In the genomic region with DNA sequence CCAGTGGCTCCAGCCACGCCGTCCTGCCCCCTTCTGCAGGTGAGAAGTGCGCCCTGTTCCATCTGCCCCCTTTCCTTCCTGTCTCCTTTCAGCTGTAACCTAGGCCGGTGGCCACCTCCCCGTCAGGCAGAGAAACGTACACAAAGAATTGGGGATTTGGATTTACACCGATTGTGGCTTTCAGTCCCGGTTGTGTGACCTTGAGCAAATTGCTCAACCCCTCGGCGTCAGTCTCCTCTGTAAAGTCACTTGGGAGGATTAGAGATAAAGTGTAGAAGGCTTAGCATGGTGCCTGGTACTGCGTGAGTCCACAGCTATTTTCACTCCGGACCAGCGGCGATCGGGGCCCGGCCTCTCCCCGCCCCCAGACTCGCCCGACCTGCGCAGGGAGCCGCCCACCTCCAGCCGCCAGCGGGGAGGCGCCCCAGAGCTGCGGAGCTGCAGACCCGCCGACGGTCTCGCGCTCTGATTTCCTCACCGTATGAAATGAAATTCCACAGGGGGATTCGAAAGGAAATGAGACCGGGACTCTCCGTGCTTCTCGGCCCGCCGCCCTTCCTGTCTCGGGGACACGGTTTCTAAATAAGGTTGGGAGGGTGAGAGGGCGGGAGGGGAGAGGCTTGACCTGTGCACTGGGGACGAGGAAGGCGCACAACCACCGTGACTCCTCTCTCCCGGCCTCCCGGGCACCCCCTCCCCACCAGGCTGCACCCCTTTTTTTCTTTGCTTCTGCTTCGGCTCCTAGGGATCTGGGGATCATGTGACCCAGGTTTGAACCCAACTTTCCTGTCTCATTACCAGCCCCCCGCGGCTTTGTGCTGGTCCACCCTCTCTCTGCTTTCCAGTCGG, we compare ENCODE assay signal across 2 cellular contexts.
TF ChIP-seq lines count a peak whose summit lies in the region.

No MANE protein-coding gene starts in this region.

TF ChIP-seq in GM23338, 12 proteins besides CTCF, POLR2A, EP300 and RAD21:
- TF ChIP-seq JUNB (IDR thresholded peaks at IDR 0.05; ENCODE audit: unreplicated experiment) (no peak), POLR2AphosphoS5 (IDR thresholded peaks at IDR 0.05; ENCODE audit: low read depth) (peak; percentile 67)
TF ChIP-seq in GM23338: peak in this region for 1.

TF ChIP-seq in IMR-90, 13 proteins besides CTCF, POLR2A, EP300 and RAD21:
- peak; percentile 67 for TF ChIP-seq CEBPB (IDR thresholded peaks at IDR 0.05; ENCODE audit: low read depth, low read length)
- no peak for TF ChIP-seq NFE2L2 (IDR thresholded peaks at IDR 0.05; ENCODE audit: low read depth, low read length)
- TF ChIP-seq, protein P1, sequence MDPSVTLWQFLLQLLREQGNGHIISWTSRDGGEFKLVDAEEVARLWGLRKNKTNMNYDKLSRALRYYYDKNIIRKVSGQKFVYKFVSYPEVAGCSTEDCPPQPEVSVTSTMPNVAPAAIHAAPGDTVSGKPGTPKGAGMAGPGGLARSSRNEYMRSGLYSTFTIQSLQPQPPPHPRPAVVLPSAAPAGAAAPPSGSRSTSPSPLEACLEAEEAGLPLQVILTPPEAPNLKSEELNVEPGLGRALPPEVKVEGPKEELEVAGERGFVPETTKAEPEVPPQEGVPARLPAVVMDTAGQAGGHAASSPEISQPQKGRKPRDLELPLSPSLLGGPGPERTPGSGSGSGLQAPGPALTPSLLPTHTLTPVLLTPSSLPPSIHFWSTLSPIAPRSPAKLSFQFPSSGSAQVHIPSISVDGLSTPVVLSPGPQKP (IDR thresholded peaks at IDR 0.05; ENCODE audit: borderline replicate concordance, low read depth, low read length): no peak
- TF ChIP-seq BHLHE40 (IDR thresholded peaks at IDR 0.05; ENCODE audit: low read depth, low read length): no peak
- TF ChIP-seq FOS (IDR thresholded peaks at IDR 0.05; ENCODE audit: low read depth, low read length): no peak
- TF ChIP-seq SMC3 (IDR thresholded peaks at IDR 0.05; ENCODE audit: low read depth, low read length): no peak
- no peak for TF ChIP-seq MXI1 (IDR thresholded peaks at IDR 0.05; ENCODE audit: borderline replicate concordance, low read depth, low read length)
- TF ChIP-seq RFX5 (IDR thresholded peaks at IDR 0.05; ENCODE audit: low read depth, low read length): no peak
- no peak for TF ChIP-seq MAFK (IDR thresholded peaks at IDR 0.05; ENCODE audit: low read depth, low read length)
- no peak for TF ChIP-seq RCOR1 (IDR thresholded peaks at IDR 0.05; ENCODE audit: insufficient replicate concordance, low read length)
- TF ChIP-seq, protein P2, sequence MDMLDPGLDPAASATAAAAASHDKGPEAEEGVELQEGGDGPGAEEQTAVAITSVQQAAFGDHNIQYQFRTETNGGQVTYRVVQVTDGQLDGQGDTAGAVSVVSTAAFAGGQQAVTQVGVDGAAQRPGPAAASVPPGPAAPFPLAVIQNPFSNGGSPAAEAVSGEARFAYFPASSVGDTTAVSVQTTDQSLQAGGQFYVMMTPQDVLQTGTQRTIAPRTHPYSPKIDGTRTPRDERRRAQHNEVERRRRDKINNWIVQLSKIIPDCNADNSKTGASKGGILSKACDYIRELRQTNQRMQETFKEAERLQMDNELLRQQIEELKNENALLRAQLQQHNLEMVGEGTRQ (IDR thresholded peaks at IDR 0.05; ENCODE audit: low read depth, low read length): 0 out of 2 replicates have a peak, but pooled peaks have one; percentile 25
- TF ChIP-seq MAZ (IDR thresholded peaks at IDR 0.05; ENCODE audit: borderline replicate concordance, low read depth, low read length): no peak
- TF ChIP-seq CHD1 (IDR thresholded peaks at IDR 0.05; ENCODE audit: low read depth, low read length): no peak
